ENCODE assay signal across 8 cellular contexts in the genomic region with DNA sequence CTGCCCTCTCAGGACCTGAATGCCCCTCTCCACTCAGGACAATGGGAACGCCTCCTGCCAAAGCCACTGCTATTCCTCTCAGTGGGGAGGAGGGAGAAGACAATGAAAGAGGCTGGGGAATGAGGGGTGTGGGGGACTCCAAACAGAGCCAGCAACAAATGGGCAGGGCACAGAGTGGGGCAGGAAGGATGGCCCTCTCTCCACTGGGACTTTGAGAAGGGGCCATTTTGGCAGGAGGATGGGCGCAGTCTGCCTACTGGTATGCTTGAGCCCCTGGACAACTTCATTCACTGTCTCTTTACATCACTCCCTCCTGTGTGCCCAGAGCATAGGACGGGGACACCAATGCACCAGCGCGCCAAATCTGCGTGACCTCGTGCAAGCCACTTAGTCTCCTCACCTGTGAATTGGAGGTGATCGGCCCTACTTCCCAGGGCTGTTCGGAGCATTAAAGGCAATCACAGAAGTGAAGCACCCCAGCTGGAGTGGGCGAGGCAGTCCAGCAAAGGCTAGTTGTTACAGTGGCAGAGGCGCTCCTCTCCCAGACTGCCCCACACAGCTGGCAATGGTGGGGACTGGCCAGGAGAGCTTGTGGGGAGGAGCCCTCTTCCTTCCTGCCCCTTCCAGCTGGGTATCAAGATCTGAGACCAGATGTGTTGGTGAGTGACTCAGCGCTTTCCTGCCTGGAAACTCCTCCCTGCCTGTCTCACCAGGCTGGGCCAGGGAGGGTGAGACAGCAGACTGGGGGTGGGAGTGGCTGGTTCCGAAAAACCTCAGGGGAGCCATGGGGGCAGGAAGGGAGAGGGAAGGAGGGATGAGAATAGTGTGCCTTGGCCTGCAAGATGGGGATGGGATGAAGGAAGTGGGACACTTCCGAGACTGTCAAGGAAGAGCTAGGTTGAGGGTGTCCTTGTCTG. TPM values are rescaled to one million over a fixed set of nuclear protein-coding genes. Genes with fewer than 3 reads are reported as not detected.
DNase-seq lines count a peak whose midpoint lies in the region; ATAC-seq and TF ChIP-seq lines count a peak whose summit lies in the region.

No MANE protein-coding gene starts in this region.

- intact Hi-C loops in activated CD8-positive, alpha-beta T cell treated with anti-CD3 and anti-CD28 coated beads for 36 hours (cut with micrococcal nuclease), result no loop called here
- intact Hi-C loops in left ventricle myocardium superior (cut with micrococcal nuclease), result no loop called here

- no peaks in the 10 kb centered on the region for H3K36me3 Mint-ChIP-seq in activated CD8-positive, alpha-beta T cell treated with anti-CD3 and anti-CD28 coated beads for 36 hours (ENCODE audit: low read depth)

- H3K4me1 Mint-ChIP-seq in activated CD8-positive, alpha-beta T cell treated with anti-CD3 and anti-CD28 coated beads for 36 hours (ENCODE audit: low read depth), result peaks cover 7% of the 10 kb centered on the region

- peak; percentile 88 for DNase-seq in DMS 273 treated with DMSO at 0.1 percent for 48 hours (lab: John Stamatoyannopoulos, UW)
- peak; percentile 91 for DNase-seq in M059J (ENCODE audit: low read depth)
- peak; percentile 34 for DNase-seq in activated CD8-positive, alpha-beta T cell treated with anti-CD3 and anti-CD28 coated beads for 36 hours
- DNase-seq in left ventricle myocardium superior, result peak; percentile 43
- DNase-seq in stimulated activated CD8-positive, alpha-beta memory T cell treated with anti-CD3 and anti-CD28 coated beads, Interleukin-4, amount 100 ng/mL, for 48 hours, result peak; percentile 32
- DNase-seq in activated gamma-delta T cell treated with Interleukin-2 at 50 U/mL for 16 hours, result no peak

- POLR2A ChIA-PET in activated CD8-positive, alpha-beta T cell treated with anti-CD3 and anti-CD28 coated beads for 36 hours (lab: Charles Lee), result no interaction called here

- ATAC-seq in activated CD8-positive, alpha-beta T cell treated with anti-CD3 and anti-CD28 coated beads for 36 hours, result peak; percentile 61
- ATAC-seq in left ventricle myocardium superior (peak; percentile 91), HG03175 (IDR thresholded peaks at IDR 0.05; ENCODE audit: unreplicated experiment) (no peak), GM18870 (IDR thresholded peaks at IDR 0.05; ENCODE audit: unreplicated experiment) (no peak)

- no peak overlapping the region for H3K4me3 Mint-ChIP-seq in activated CD8-positive, alpha-beta T cell treated with anti-CD3 and anti-CD28 coated beads for 36 hours

- no peak overlapping the region for H3K27ac Mint-ChIP-seq in activated CD8-positive, alpha-beta T cell treated with anti-CD3 and anti-CD28 coated beads for 36 hours

- no peak for TF ChIP-seq CTCF in activated CD8-positive, alpha-beta T cell treated with anti-CD3 and anti-CD28 coated beads for 36 hours (IDR thresholded peaks at IDR 0.05)

- no peaks in the 10 kb centered on the region for H3K9me3 Mint-ChIP-seq in activated CD8-positive, alpha-beta T cell treated with anti-CD3 and anti-CD28 coated beads for 36 hours

- CTCF ChIA-PET in activated CD8-positive, alpha-beta T cell treated with anti-CD3 and anti-CD28 coated beads for 36 hours (lab: Charles Lee), result interaction anchor here (0.7 to 7.2 kb wide), 3 partner anchors 12 to 168 kb away, joined by 3 to 50 read pairs (median 3); no protein-coding TSS in a partner anchor

- peaks cover 6% of the 10 kb centered on the region for H3K27me3 Mint-ChIP-seq in activated CD8-positive, alpha-beta T cell treated with anti-CD3 and anti-CD28 coated beads for 36 hours

RNA-seq across cellular contexts. Expression of gene SYNC, which starts 22.4 kb away (rescaled TPM):
- 22.3 and 38.2 TPM in 2 replicates for total RNA-seq in M059J (2014; rRNA removed; shearing (Covaris generic))
- not detected for total RNA-seq in activated CD8-positive, alpha-beta T cell treated with anti-CD3 and anti-CD28 coated beads for 36 hours
- 12.2 TPM for total RNA-seq in left ventricle myocardium superior

Comparison
In these comparisons a context has a peak if more than half of its experiments do, and no peak if none do; other contexts are left out.
1. ATAC-seq: peak in activated CD8-positive, alpha-beta T cell treated with anti-CD3 and anti-CD28 coated beads for 36 hours (single experiment) and left ventricle myocardium superior (single experiment); none in HG03175 (single experiment) and GM18870 (single experiment).
2. RNA of gene SYNC, which starts 22.4 kb away (total RNA-seq): 22.3 to 38.2 TPM in M059J and 12.2 TPM in left ventricle myocardium superior (single experiment); not detected in activated CD8-positive, alpha-beta T cell treated with anti-CD3 and anti-CD28 coated beads for 36 hours; every median in the first group is over 10 times any median in the second.